Comparison of ENCODE assay signal across 8 cellular contexts in genomic region chr9:83583151-83584014, GRCh38. TPM values are rescaled to one million over a fixed set of nuclear protein-coding genes. Genes with fewer than 3 reads are reported as not detected.
A peak's percentile ranks its signal among the peaks of the same experiment; 100 is the strongest.
DNase-seq lines count a peak whose midpoint lies in the region; ATAC-seq and TF ChIP-seq lines count a peak whose summit lies in the region.

No MANE protein-coding gene starts in this region.

- CTCF ChIA-PET in Caco-2 (lab: Charles Lee) = no interaction called here

- H3K36me3 ChIP-seq in Caco-2 (ENCODE audit: control insufficient read depth, insufficient read depth, low read length) (no peaks in the 10 kb centered on the region), mucosa of descending colon (ENCODE audit: low read depth) (no peaks in the 10 kb centered on the region)

- intact Hi-C loops in Caco-2 (cut with micrococcal nuclease; ENCODE audit: unreplicated experiment) = loop anchor here (1.0 kb wide), 1 partner anchor 66 kb away; no protein-coding TSS in a partner anchor
- intact Hi-C loops in mucosa of descending colon (cut with DNase I, micrococcal nuclease) = no loop called here

- H3K9me3 Mint-ChIP-seq in Caco-2 (ENCODE audit: unreplicated experiment) (no peaks in the 10 kb centered on the region), endothelial cell (ENCODE audit: unreplicated experiment) (no peaks in the 10 kb centered on the region)

- H3K9me3 ChIP-seq in Caco-2 (no peaks in the 10 kb centered on the region), mucosa of descending colon (peaks cover 5% of the 10 kb centered on the region)

- H3K4me3 ChIP-seq in Caco-2 (ENCODE audit: low read depth, low read length) (no peak overlapping the region), mucosa of descending colon (no peak overlapping the region)

- H3K4me1 ChIP-seq in Caco-2 (no peaks in the 10 kb centered on the region), mucosa of descending colon (ENCODE audit: low read depth) (no peaks in the 10 kb centered on the region)

- H3K27ac Mint-ChIP-seq in Caco-2 (ENCODE audit: unreplicated experiment) (no peak overlapping the region), endothelial cell (ENCODE audit: unreplicated experiment) (no peak overlapping the region)

- POLR2A ChIA-PET in Caco-2 (lab: Charles Lee) = no interaction called here

- H3K4me3 Mint-ChIP-seq in Caco-2 (ENCODE audit: unreplicated experiment) = no peak overlapping the region
- H3K4me3 Mint-ChIP-seq in endothelial cell (ENCODE audit: unreplicated experiment) = no peak overlapping the region

- DNase-seq in Caco-2 = peak; percentile 53 to 54
- peak; percentile 49 for DNase-seq in HuH-7.5 (ENCODE audit: low spot score)
- DNase-seq in SW480 (ENCODE audit: low spot score) = peak; percentile 50
- DNase-seq in endothelial cell (ENCODE audit: low spot score) = peak; percentile 65
- peak in 1 of 3 donors; percentile 69 for DNase-seq in mucosa of descending colon
- no peak for DNase-seq in NCI-H446 treated with DMSO at 0.1 percent for 48 hours (lab: John Stamatoyannopoulos, UW)
- DNase-seq in NCI-H2029 treated with DMSO at 0.1 percent for 48 hours (lab: John Stamatoyannopoulos, UW) = no peak

- no TSS peak for BruUV-seq in Caco-2 (replicated peaks; lab: Mats Ljungman, UMichigan)

- no peaks in the 10 kb centered on the region for H3K27me3 ChIP-seq in Caco-2 (replicated peaks; ENCODE audit: control insufficient read depth, insufficient read depth, low read length)

- ATAC-seq in GM19043 (IDR thresholded peaks at IDR 0.05; ENCODE audit: low read depth, unreplicated experiment) = peak; percentile 71
- peak; percentile 53 for ATAC-seq in mucosa of descending colon

- H3K36me3 Mint-ChIP-seq in Caco-2 (ENCODE audit: insufficient read depth, unreplicated experiment) (no peaks in the 10 kb centered on the region), endothelial cell (ENCODE audit: low read depth, unreplicated experiment) (no peaks in the 10 kb centered on the region)

- no peaks in the 10 kb centered on the region for H3K27me3 Mint-ChIP-seq in Caco-2 (ENCODE audit: insufficient read depth, unreplicated experiment)
- no peaks in the 10 kb centered on the region for H3K27me3 Mint-ChIP-seq in endothelial cell (ENCODE audit: unreplicated experiment)

- peak; percentile 52 to 75 for TF ChIP-seq CTCF in Caco-2 (IDR thresholded peaks at IDR 0.05; ENCODE audit: insufficient read depth in 1 of 2, low read depth in 1 of 2, low read length in 1 of 2, severe bottlenecking in 1 of 2, unreplicated experiment in 1 of 2)
- TF ChIP-seq CTCF in endothelial cell (IDR thresholded peaks at IDR 0.05; ENCODE audit: unreplicated experiment) = peak; percentile 78
- peak; percentile 38 for TF ChIP-seq CTCF in mucosa of descending colon (IDR thresholded peaks at IDR 0.05)

- H3K4me1 Mint-ChIP-seq in Caco-2 (ENCODE audit: low read depth, unreplicated experiment) (no peaks in the 10 kb centered on the region), endothelial cell (ENCODE audit: unreplicated experiment) (no peaks in the 10 kb centered on the region)

RNA-seq across cellular contexts. Expression of gene IDNK, which starts 39.6 kb away (rescaled TPM):
- total RNA-seq in Caco-2 (2022) (4.3 and 5.1 TPM in 2 replicates), endothelial cell (ENCODE audit: unreplicated experiment) (3.9 TPM), mucosa of descending colon (10 to 100 TPM in 1 of 3 donors, 1 to 10 TPM in 2; 6.8 to 10.6 (median 7.1) TPM)

RNA-seq across cellular contexts. Expression of gene FRMD3, which starts 45.2 kb away (rescaled TPM):
- total RNA-seq in Caco-2 (2022) = 0.12 TPM in 1 of 2 replicates, not detected in the other
- 0.59 TPM for total RNA-seq in endothelial cell (ENCODE audit: unreplicated experiment)
- 10 to 100 TPM; 12.2 to 27.4 (median 25.0) TPM for total RNA-seq in mucosa of descending colon

Comparison
In these comparisons a context has a peak if more than half of its experiments do, and no peak if none do; other contexts are left out.
1. DNase-seq: peak in Caco-2 (2 of 2), HuH-7.5 (single experiment), SW480 (single experiment) and endothelial cell (single experiment); none in NCI-H446 treated with DMSO at 0.1 percent for 48 hours (single experiment) and NCI-H2029 treated with DMSO at 0.1 percent for 48 hours (single experiment).
2. Peak in every context shown above with its lines, with median percentiles within 50 percentile points of each other: CTCF ChIP-seq.